In genomic region chr3:34405159-34405558, GRCh38 we compare ENCODE assay signal across 23 cellular contexts.
DNase-seq lines count a peak whose midpoint lies in the region; ATAC-seq, FAIRE-seq and TF ChIP-seq lines count a peak whose summit lies in the region.
"Had no signal": no experiment of that assay in that cellular context is flagged by ENCODE, and none has a peak within 500 bp of the region (broad histone marks: within the 10 kb centered on the region; RNA-seq: fewer than 3 reads in every experiment).

No MANE protein-coding gene starts in this region.

- no peaks in the 10 kb centered on the region for H3K4me1 ChIP-seq in pancreas
- H3K4me1 ChIP-seq: A549, BLaER1 had no signal

- H3K4me3 ChIP-seq in pancreas: no peak overlapping the region
- H3K4me3 ChIP-seq: A549, BLaER1 had no signal

- no peak overlapping the region for H3K27ac ChIP-seq in pancreas
- H3K27ac ChIP-seq: A549, BLaER1 had no signal

- H3K36me3 ChIP-seq in pancreas: no peaks in the 10 kb centered on the region
- H3K36me3 ChIP-seq: BLaER1 had no signal

- intact Hi-C loops in pancreas (cut with DNase I): no loop called here

- H3K9me3 ChIP-seq in pancreas: no peaks in the 10 kb centered on the region
- H3K9me3 ChIP-seq: A549, BLaER1 had no signal

- DNase-seq in NOMO-1 treated with DMSO at 0.1 percent for 48 hours (lab: John Stamatoyannopoulos, UW; ENCODE audit: unreplicated experiment) (peak; percentile 25), NOMO-1 treated with dmso at 0.1 percent for 144 hours (lab: John Stamatoyannopoulos, UW; ENCODE audit: unreplicated experiment) (no peak), NCI-H2196 treated with DMSO at 0.1 percent for 48 hours (lab: John Stamatoyannopoulos, UW; ENCODE audit: unreplicated experiment) (peak; percentile 3), SHP77 (lab: John Stamatoyannopoulos, UW) (peak; percentile 86 to 95), myocyte (ENCODE audit: low read depth) (peak; percentile 77), pancreas (no peak)
- DNase-seq in stimulated activated CD4-positive, alpha-beta T cell treated with anti-CD3 and anti-CD28 coated beads, Interleukin-15, amount 100 ng/mL, for 24 hours: no peak
- DNase-seq: Calu3; CD4-positive, alpha-beta memory T cell; DMS79 treated with DMSO at 0.1 percent for 48 hours; KG1; NCI-H1048; NCI-H1694; NCI-H2107; NCI-H345; NCI-H526 treated with DMSO at 0.1 percent for 48 hours; PC-3; RPMI8226 had no signal

- no peaks in the 10 kb centered on the region for H3K27me3 ChIP-seq in pancreas
- H3K27me3 ChIP-seq: BLaER1 had no signal

- ATAC-seq in pancreas (no peak), HG02623 (IDR thresholded peaks at IDR 0.05; ENCODE audit: unreplicated experiment) (no peak)
- ATAC-seq: A549, HepG2, PC-3 had no signal

- WGBS in pancreas, 2 donors: 19 to 22% methylated on average over 1 of the region's 1 CpG

- TF ChIP-seq CTCF in pancreas (IDR thresholded peaks at IDR 0.05): no peak

- no peak for FAIRE-seq in pancreas (lab: Jason Lieb, UNC)
- FAIRE-seq: A549, H54, HepG2 had no signal

Comparison
In these comparisons a context has a peak if more than half of its experiments do, and no peak if none do; other contexts are left out.
1. DNase-seq: peak in NOMO-1 treated with DMSO at 0.1 percent for 48 hours (single experiment), NCI-H2196 treated with DMSO at 0.1 percent for 48 hours (single experiment), SHP77 (2 of 2) and myocyte (single experiment); none in NOMO-1 treated with dmso at 0.1 percent for 144 hours (single experiment), pancreas (0 of 6) and stimulated activated CD4-positive, alpha-beta T cell treated with anti-CD3 and anti-CD28 coated beads, Interleukin-15, amount 100 ng/mL, for 24 hours (single experiment).